ENCODE assay signal across 8 cellular contexts in genomic region chr19:18700501-18701249, GRCh38. TPM values are rescaled to one million over a fixed set of nuclear protein-coding genes. Genes with fewer than 3 reads are reported as not detected.
A peak's percentile ranks its signal among the peaks of the same experiment; 100 is the strongest.
DNase-seq lines count a peak whose midpoint lies in the region; ATAC-seq and TF ChIP-seq lines count a peak whose summit lies in the region.

No MANE protein-coding gene starts in this region.

- H3K4me3 Mint-ChIP-seq in activated CD8-positive, alpha-beta T cell treated with anti-CD3 and anti-CD28 coated beads, Interleukin-2, amount 10 ng/mL, durations not matched to agents 7 days and 5 days, result peak overlapping the region; percentile 78
- peak overlapping the region; percentile 48 for H3K4me3 Mint-ChIP-seq in mesothelial cell of epicardium

- no peak for TF ChIP-seq CTCF in mesothelial cell of epicardium (IDR thresholded peaks at IDR 0.05; ENCODE audit: unreplicated experiment)

- peaks cover 25% of the 10 kb centered on the region for H3K4me1 Mint-ChIP-seq in activated CD8-positive, alpha-beta T cell treated with anti-CD3 and anti-CD28 coated beads, Interleukin-2, amount 10 ng/mL, durations not matched to agents 7 days and 5 days (ENCODE audit: low read depth)
- peaks cover 8% of the 10 kb centered on the region for H3K4me1 Mint-ChIP-seq in mesothelial cell of epicardium

- CTCF ChIA-PET in activated CD8-positive, alpha-beta T cell treated with anti-CD3 and anti-CD28 coated beads, Interleukin-2, amount 10 ng/mL, durations not matched to agents 7 days and 5 days (lab: Charles Lee), result interaction anchor here (1.0 kb wide), 1 partner anchor 112 kb away, joined by 3 read pairs; the partner anchor contains the start of gene REX1BD

- no peaks in the 10 kb centered on the region for H3K27me3 Mint-ChIP-seq in activated CD8-positive, alpha-beta T cell treated with anti-CD3 and anti-CD28 coated beads, Interleukin-2, amount 10 ng/mL, durations not matched to agents 7 days and 5 days (ENCODE audit: low read depth)
- H3K27me3 Mint-ChIP-seq in mesothelial cell of epicardium (ENCODE audit: low read depth), result no peaks in the 10 kb centered on the region

- H3K27ac Mint-ChIP-seq in activated CD8-positive, alpha-beta T cell treated with anti-CD3 and anti-CD28 coated beads, Interleukin-2, amount 10 ng/mL, durations not matched to agents 7 days and 5 days, result peak overlapping the region; percentile 90
- no peak overlapping the region for H3K27ac Mint-ChIP-seq in mesothelial cell of epicardium

- H3K36me3 Mint-ChIP-seq in activated CD8-positive, alpha-beta T cell treated with anti-CD3 and anti-CD28 coated beads, Interleukin-2, amount 10 ng/mL, durations not matched to agents 7 days and 5 days (ENCODE audit: low read depth), result no peaks in the 10 kb centered on the region
- no peaks in the 10 kb centered on the region for H3K36me3 Mint-ChIP-seq in mesothelial cell of epicardium

- DNase-seq in GM04503 (ENCODE audit: low read depth), result peak; percentile 13
- peak; percentile 77 for DNase-seq in NCI-H2171 treated with DMSO at 0.1 percent for 48 hours (lab: John Stamatoyannopoulos, UW)
- peak; percentile 81 for DNase-seq in activated CD8-positive, alpha-beta T cell treated with anti-CD3 and anti-CD28 coated beads, Interleukin-2, amount 10 ng/mL, durations not matched to agents 7 days and 5 days
- peak; percentile 45 for DNase-seq in effector CD8-positive, alpha-beta T cell (lab: John Stamatoyannopoulos, UW)
- DNase-seq in mesothelial cell of epicardium (ENCODE audit: low spot score in 2 of 2, unreplicated experiment in 2 of 2), result peak in 1 of 2 experiments; percentile 59
- peak; percentile 35 to 64 for DNase-seq in stimulated activated CD8-positive, alpha-beta memory T cell treated with anti-CD3 and anti-CD28 coated beads, Interleukin-15, amount 100 ng/mL, for 48 hours (ENCODE audit: low read depth in 2 of 2)

- POLR2A ChIA-PET in activated CD8-positive, alpha-beta T cell treated with anti-CD3 and anti-CD28 coated beads, Interleukin-2, amount 10 ng/mL, durations not matched to agents 7 days and 5 days (lab: Charles Lee), result interaction anchor here (1.1 kb wide), 1 partner anchor 131 kb away, joined by 5 read pairs; the partner anchor contains the start of gene UPF1

- ATAC-seq in HG02623 (IDR thresholded peaks at IDR 0.05; ENCODE audit: unreplicated experiment) (peak; percentile 56), HG03457 (IDR thresholded peaks at IDR 0.05; ENCODE audit: unreplicated experiment) (no peak)
- peak; percentile 98 for ATAC-seq in activated CD8-positive, alpha-beta T cell treated with anti-CD3 and anti-CD28 coated beads, Interleukin-2, amount 10 ng/mL, durations not matched to agents 7 days and 5 days

- no peaks in the 10 kb centered on the region for H3K9me3 Mint-ChIP-seq in activated CD8-positive, alpha-beta T cell treated with anti-CD3 and anti-CD28 coated beads, Interleukin-2, amount 10 ng/mL, durations not matched to agents 7 days and 5 days (ENCODE audit: insufficient read depth)
- H3K9me3 Mint-ChIP-seq in mesothelial cell of epicardium, result no peaks in the 10 kb centered on the region

RNA-seq across cellular contexts. Expression of gene CRTC1, which starts 17.2 kb away (rescaled TPM):
- total RNA-seq in activated CD8-positive, alpha-beta T cell treated with anti-CD3 and anti-CD28 coated beads, Interleukin-2, amount 10 ng/mL, durations not matched to agents 7 days and 5 days, result 1 to 10 TPM; 7.0 to 8.0 TPM
- total RNA-seq in mesothelial cell of epicardium, result 29.5 to 31.9 TPM (median 29.5 TPM) in 3 replicates
